ENCODE assay signal across 13 cellular contexts in genomic region chr2:117555965-117556364, GRCh38.
DNase-seq lines count a peak whose midpoint lies in the region; ATAC-seq and TF ChIP-seq lines count a peak whose summit lies in the region.
"Had no signal": no experiment of that assay in that cellular context is flagged by ENCODE, and none has a peak within 500 bp of the region (broad histone marks: within the 10 kb centered on the region; RNA-seq: fewer than 3 reads in every experiment).

No MANE protein-coding gene starts in this region.

- DNase-seq in COR-L47 (lab: John Stamatoyannopoulos, UW) (peak; percentile 19), NCI-H1105 (lab: John Stamatoyannopoulos, UW) (peak; percentile 46), NCI-H510A treated with DMSO at 0.1 percent for 48 hours (lab: John Stamatoyannopoulos, UW) (peak; percentile 21), SW480 (ENCODE audit: low spot score) (peak; percentile 15), medulla oblongata (ENCODE audit: extremely low spot score) (no peak)
- DNase-seq in stimulated activated CD4-positive, alpha-beta T cell treated with anti-CD3 and anti-CD28 coated beads, Interleukin-4, amount 100 ng/mL, for 1 hour: no peak
- DNase-seq: ACHN; CD4-positive, CD25-positive, alpha-beta regulatory T cell; H7; MG63; NCI-H2171 had no signal

- WGBS in gastroesophageal sphincter (ENCODE audit: low coverage in 1 of 2), 2 donors: 67 to 71% methylated on average over 1 of the region's 5 CpGs

- no peaks in the 10 kb centered on the region for H3K36me3 ChIP-seq in gastroesophageal sphincter
- H3K36me3 ChIP-seq: MG63 had no signal

- H3K4me1 ChIP-seq in gastroesophageal sphincter: no peaks in the 10 kb centered on the region

- no peaks in the 10 kb centered on the region for H3K27me3 ChIP-seq in gastroesophageal sphincter
- H3K27me3 ChIP-seq: MG63 had no signal

- ATAC-seq in GM21786 (IDR thresholded peaks at IDR 0.05; ENCODE audit: unreplicated experiment) (no peak), gastroesophageal sphincter (no peak)

- TF ChIP-seq EP300 in gastroesophageal sphincter (IDR thresholded peaks at IDR 0.05): no peak

- no peak for TF ChIP-seq CTCF in gastroesophageal sphincter (IDR thresholded peaks at IDR 0.05)

- H3K9me3 ChIP-seq in gastroesophageal sphincter: no peaks in the 10 kb centered on the region
- H3K9me3 ChIP-seq: MG63 had no signal

- no peak overlapping the region for H3K4me3 ChIP-seq in gastroesophageal sphincter
- H3K4me3 ChIP-seq: MG63 had no signal

- no peak overlapping the region for H3K27ac ChIP-seq in gastroesophageal sphincter

- TF ChIP-seq POLR2A in gastroesophageal sphincter (IDR thresholded peaks at IDR 0.05): no peak

Comparison
In these comparisons a context has a peak if more than half of its experiments do, and no peak if none do; other contexts are left out.
1. DNase-seq: peak in COR-L47 (single experiment), NCI-H1105 (single experiment), NCI-H510A treated with DMSO at 0.1 percent for 48 hours (single experiment) and SW480 (single experiment); none in stimulated activated CD4-positive, alpha-beta T cell treated with anti-CD3 and anti-CD28 coated beads, Interleukin-4, amount 100 ng/mL, for 1 hour (single experiment) and medulla oblongata (single experiment).